In the genomic region with DNA sequence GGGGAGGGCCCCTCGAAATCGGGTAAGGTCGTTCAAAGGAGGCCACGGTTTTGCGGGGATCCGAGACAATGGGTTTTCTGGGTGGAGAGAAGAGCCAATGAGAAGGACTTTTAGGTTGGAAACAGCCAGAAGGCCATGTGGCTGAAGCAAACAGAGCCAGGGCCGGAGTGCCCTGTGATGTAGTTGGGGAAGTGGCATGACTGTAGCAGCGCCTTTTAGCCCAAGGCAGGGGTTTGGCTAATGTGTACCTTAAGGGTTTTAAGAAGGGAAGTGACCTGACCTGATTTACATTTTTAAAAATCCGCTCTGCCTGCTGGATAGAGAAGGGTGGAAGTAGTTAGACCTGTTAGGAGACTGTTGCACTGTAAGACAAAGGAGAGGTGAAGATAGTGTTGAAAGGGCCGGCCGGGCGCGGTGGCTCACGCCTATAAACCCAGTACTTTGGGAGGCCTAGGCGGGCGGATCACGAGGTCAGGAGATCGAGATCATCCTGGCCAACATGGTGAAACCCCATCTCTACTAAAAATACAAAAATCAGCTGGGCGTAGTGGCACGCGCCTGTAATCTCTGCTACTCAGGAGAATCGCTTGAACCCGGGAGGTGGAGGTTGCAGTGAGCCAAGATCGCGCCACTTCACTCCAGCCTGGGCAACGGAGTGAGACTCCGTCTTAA, we compare ENCODE assay signal across 8 cellular contexts. TPM values are rescaled to one million over a fixed set of nuclear protein-coding genes. Genes with fewer than 3 reads are reported as not detected.
DNase-seq lines count a peak whose midpoint lies in the region; ATAC-seq, FAIRE-seq and TF ChIP-seq lines count a peak whose summit lies in the region.

No MANE protein-coding gene starts in this region.

- ATAC-seq in GM18868 (IDR thresholded peaks at IDR 0.05; ENCODE audit: unreplicated experiment) = no peak

- peak overlapping the region; percentile 100 for H3K9ac ChIP-seq in skeletal muscle satellite cell (ENCODE audit: low read depth, low read length)

- H3K27me3 ChIP-seq in bronchial epithelial cell (ENCODE audit: control insufficient read depth, insufficient read depth, low read length) (no peaks in the 10 kb centered on the region), skeletal muscle satellite cell (ENCODE audit: control insufficient read depth, insufficient read depth, low read length) (no peaks in the 10 kb centered on the region)

- H3K36me3 ChIP-seq in bronchial epithelial cell (ENCODE audit: control insufficient read depth, insufficient read depth, low read length) = no peaks in the 10 kb centered on the region
- peaks cover 11% of the 10 kb centered on the region for H3K36me3 ChIP-seq in skeletal muscle satellite cell (ENCODE audit: insufficient read depth, low read length)

- TF ChIP-seq CTCF in bronchial epithelial cell (IDR thresholded peaks at IDR 0.05; ENCODE audit: insufficient read depth, low read length, severe bottlenecking) = no peak

- H3K27me3 Mint-ChIP-seq in immature natural killer cell (ENCODE audit: low read depth in 3 of 3) = peaks cover 10 to 25% (median 17%) of the 10 kb centered on the region in 3 donors

- H3K4me3 Mint-ChIP-seq in immature natural killer cell = peak overlapping the region; percentile 92 to 96 (median 95)

- peaks cover 71% of the 10 kb centered on the region for H3K4me1 ChIP-seq in skeletal muscle satellite cell (ENCODE audit: control insufficient read depth, insufficient read depth, low read length)

- no peaks in the 10 kb centered on the region for H3K9me3 ChIP-seq in skeletal muscle satellite cell (replicated peaks; ENCODE audit: low read length)

- H3K4me2 ChIP-seq in skeletal muscle satellite cell (ENCODE audit: low read length) = peak overlapping the region; percentile 93

- H3K9me3 Mint-ChIP-seq in immature natural killer cell = no peaks in the 10 kb centered on the region

- peak overlapping the region; percentile 78 for H3K4me3 ChIP-seq in bronchial epithelial cell (ENCODE audit: low read depth, low read length)
- peak overlapping the region; percentile 90 for H3K4me3 ChIP-seq in skeletal muscle satellite cell (ENCODE audit: low read length)

- DNase-seq in SIG-M5 treated with dmso at 0.1 percent for 504 hours (lab: John Stamatoyannopoulos, UW; ENCODE audit: unreplicated experiment) (peak; percentile 80), SIG-M5 (lab: John Stamatoyannopoulos, UW) (no peak), HT-29 (ENCODE audit: low spot score) (peak; percentile 83), SK-N-DZ (ENCODE audit: low spot score) (peak; percentile 77), bronchial epithelial cell (ENCODE audit: low read depth) (peak; percentile 83), immature natural killer cell (peak in 2 of 3 donors; percentile 35 to 42)

- FAIRE-seq in bronchial epithelial cell (lab: Jason Lieb, UNC) = no peak

- H3K4me1 Mint-ChIP-seq in immature natural killer cell = peaks cover 62 to 77% of the 10 kb centered on the region in 2 donors

- peak overlapping the region; percentile 97 to 99 (median 98) for H3K27ac Mint-ChIP-seq in immature natural killer cell

- no peaks in the 10 kb centered on the region for H3K36me3 Mint-ChIP-seq in immature natural killer cell

RNA-seq across cellular contexts. Expression of gene LYRM1, which starts 1.0 kb away (rescaled TPM):
- 28.5 and 36.5 TPM in 2 replicates for total RNA-seq in HT-29 (2014; rRNA removed; shearing (Covaris generic))
- 36.6 and 48.7 TPM in 2 replicates for polyA plus RNA-seq in SK-N-DZ (2014; cell fraction: cytosol; rRNA removed)
- 22.8 and 33.8 TPM in 2 replicates for polyA plus RNA-seq in SK-N-DZ (2014; cell fraction: nucleus; rRNA removed)
- total RNA-seq in bronchial epithelial cell = 40.8 and 47.9 TPM in 2 replicates
- 10 to 100 TPM; 23.8 to 37.1 (median 36.4) TPM for polyA plus RNA-seq in immature natural killer cell
- 50.5 and 66.7 TPM in 2 replicates for total RNA-seq in skeletal muscle satellite cell (2012; rRNA removed)

RNA-seq across cellular contexts. Expression of gene DCUN1D3, which starts 1.4 kb away (rescaled TPM):
- 8.8 and 8.9 TPM in 2 replicates for total RNA-seq in HT-29 (2014; rRNA removed; shearing (Covaris generic))
- polyA plus RNA-seq in SK-N-DZ (2014; cell fraction: cytosol; rRNA removed) = 4.4 and 7.9 TPM in 2 replicates
- polyA plus RNA-seq in SK-N-DZ (2014; cell fraction: nucleus; rRNA removed) = 5.9 and 6.6 TPM in 2 replicates
- total RNA-seq in bronchial epithelial cell = 14.0 and 17.8 TPM in 2 replicates
- polyA plus RNA-seq in immature natural killer cell = 1 to 10 TPM in 1 of 3 donors, under 1 TPM in 2; 0.06 to 1.5 (median 0.74) TPM
- total RNA-seq in skeletal muscle satellite cell (2012; rRNA removed) = 28.2 and 29.4 TPM in 2 replicates
